Comparison of ENCODE assay signal across 10 cellular contexts in the genomic region with DNA sequence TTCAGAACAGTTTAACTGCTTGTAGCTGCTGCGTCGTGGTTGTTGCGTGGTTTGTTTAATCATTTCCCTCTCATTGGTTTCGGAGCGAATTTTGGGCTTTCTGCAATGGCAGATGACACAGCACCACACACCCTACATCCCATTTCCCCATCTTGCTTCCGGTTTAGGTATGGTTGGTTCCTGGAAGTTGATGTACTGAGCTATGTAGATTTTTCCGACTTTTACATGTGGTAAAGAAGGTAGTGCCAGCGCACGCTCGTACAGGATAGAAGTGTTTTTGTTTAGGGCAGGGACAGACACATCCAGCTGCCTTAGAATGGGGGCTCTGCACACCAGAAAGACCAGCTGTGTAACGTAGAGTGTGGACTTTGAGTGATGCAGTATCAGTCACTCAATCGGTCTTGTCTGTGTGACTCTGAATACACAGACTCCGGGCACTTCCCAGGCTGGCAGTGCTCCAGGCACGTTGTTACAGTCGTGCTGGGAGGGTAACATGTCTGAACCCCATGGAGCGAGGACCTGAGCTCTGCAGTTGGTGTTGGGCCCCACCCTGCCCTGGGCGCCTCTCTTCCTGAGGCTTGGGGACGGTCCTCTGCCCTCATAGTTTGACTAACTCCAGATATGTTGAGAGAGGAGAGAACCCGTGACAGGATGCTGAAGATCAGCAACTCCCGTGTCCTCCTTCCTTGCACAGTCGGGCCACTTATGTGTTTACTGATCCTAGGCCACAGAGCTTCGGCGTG.
DNase-seq lines count a peak whose midpoint lies in the region; ATAC-seq lines count a peak whose summit lies in the region.
"Had no signal": no experiment of that assay in that cellular context is flagged by ENCODE, and none has a peak within 500 bp of the region (broad histone marks: within the 10 kb centered on the region; RNA-seq: fewer than 3 reads in every experiment).

No MANE protein-coding gene starts in this region.

- no peaks in the 10 kb centered on the region for H3K9me3 Mint-ChIP-seq in activated naive CD4-positive, alpha-beta T cell treated with anti-CD3 and anti-CD28 coated beads, Interleukin-2, amount 50 U/mL, for 24 hours

- peaks cover 70% of the 10 kb centered on the region for H3K4me1 Mint-ChIP-seq in activated naive CD4-positive, alpha-beta T cell treated with anti-CD3 and anti-CD28 coated beads, Interleukin-2, amount 50 U/mL, for 24 hours

- H3K27me3 Mint-ChIP-seq in activated naive CD4-positive, alpha-beta T cell treated with anti-CD3 and anti-CD28 coated beads, Interleukin-2, amount 50 U/mL, for 24 hours, result no peaks in the 10 kb centered on the region

- intact Hi-C loops in sciatic nerve (cut with DNase I), result no loop called here

- H3K27ac Mint-ChIP-seq in activated naive CD4-positive, alpha-beta T cell treated with anti-CD3 and anti-CD28 coated beads, Interleukin-2, amount 50 U/mL, for 24 hours, result peak overlapping the region; percentile 86

- peak overlapping the region; percentile 37 for H3K4me3 Mint-ChIP-seq in activated naive CD4-positive, alpha-beta T cell treated with anti-CD3 and anti-CD28 coated beads, Interleukin-2, amount 50 U/mL, for 24 hours

- ATAC-seq in sciatic nerve (no peak), GM19035 (IDR thresholded peaks at IDR 0.05; ENCODE audit: unreplicated experiment) (no peak), HG03159 (IDR thresholded peaks at IDR 0.05; ENCODE audit: unreplicated experiment) (no peak)

- peaks cover 21% of the 10 kb centered on the region for H3K36me3 Mint-ChIP-seq in activated naive CD4-positive, alpha-beta T cell treated with anti-CD3 and anti-CD28 coated beads, Interleukin-2, amount 50 U/mL, for 24 hours

- DNase-seq in GF-D8 (lab: John Stamatoyannopoulos, UW) (peak; percentile 72), NCI-H345 (lab: John Stamatoyannopoulos, UW) (peak; percentile 82), sciatic nerve (ENCODE audit: low spot score) (peak; percentile 58), epidermal melanocyte (ENCODE audit: insufficient read length, low spot score) (no peak)
- DNase-seq: DMS79 treated with DMSO at 0.1 percent for 48 hours; KG1; stimulated activated CD4-positive, alpha-beta T cell treated with anti-CD3 and anti-CD28 coated beads, Interleukin-2, amount 100 ng/mL, for 24 hours had no signal
